In genomic region chr18:57767259-57768050, GRCh38 we compare ENCODE assay signal across 30 cellular contexts. TPM values are rescaled to one million over a fixed set of nuclear protein-coding genes. Genes with fewer than 3 reads are reported as not detected.
DNase-seq lines count a peak whose midpoint lies in the region; ATAC-seq and TF ChIP-seq lines count a peak whose summit lies in the region.
"Had no signal": no experiment of that assay in that cellular context is flagged by ENCODE, and none has a peak within 500 bp of the region (broad histone marks: within the 10 kb centered on the region; RNA-seq: fewer than 3 reads in every experiment).

No MANE protein-coding gene starts in this region.

- H3K36me3 ChIP-seq in SK-N-SH (replicated peaks in 1 of 2; ENCODE audit: control insufficient read depth in 1 of 2, insufficient read depth in 2 of 2, low read length in 1 of 2) (peaks cover 0 to 21% of the 10 kb centered on the region in 2 experiments), osteoblast (ENCODE audit: insufficient read depth, low read length) (peaks cover 5% of the 10 kb centered on the region), transverse colon (no peaks in the 10 kb centered on the region)
- H3K36me3 ChIP-seq: lower lobe of right lung, pancreas, Peyer's patch had no signal

- CTCF ChIA-PET in SK-N-SH (lab: Yijun Ruan, JAX) = interaction anchor here (0.6 kb wide), 1 partner anchor 40 kb away, joined by 3 read pairs; no protein-coding TSS in a partner anchor
- CTCF ChIA-PET in activated CD8-positive, alpha-beta T cell treated with anti-CD3 and anti-CD28 coated beads, Interleukin-2, amount 10 ng/mL, durations not matched to agents 7 days and 5 days (lab: Charles Lee) = no interaction called here

- H4K20me1 ChIP-seq in SK-N-SH (ENCODE audit: insufficient read depth) = peaks cover 85% of the 10 kb centered on the region
- peaks cover 27% of the 10 kb centered on the region for H4K20me1 ChIP-seq in osteoblast (ENCODE audit: insufficient read depth, low read length)

- no peaks in the 10 kb centered on the region for H3K27me3 ChIP-seq in SK-N-SH (ENCODE audit: insufficient read depth)
- no peaks in the 10 kb centered on the region for H3K27me3 ChIP-seq in osteoblast (ENCODE audit: insufficient read depth, low read length)
- no peaks in the 10 kb centered on the region for H3K27me3 ChIP-seq in transverse colon
- H3K27me3 ChIP-seq: pancreas, Peyer's patch had no signal

- intact Hi-C loops in transverse colon (cut with DNase I; ENCODE audit: low total_unique reads) = no loop called here

- TF ChIP-seq CTCF in SK-N-SH (IDR thresholded peaks at IDR 0.05) (no peak), coronary artery (IDR thresholded peaks at IDR 0.05) (no peak), osteoblast (IDR thresholded peaks at IDR 0.05; ENCODE audit: extremely low read depth, low read depth, low read length) (no peak), transverse colon (IDR thresholded peaks at IDR 0.05) (no peak)

- no peak overlapping the region for H3K9ac ChIP-seq in SK-N-SH

- ATAC-seq in SK-N-SH treated with all-trans-retinoic acid at 6 μM for 48 hours = no peak
- no peak for ATAC-seq in activated CD8-positive, alpha-beta T cell treated with anti-CD3 and anti-CD28 coated beads, Interleukin-2, amount 10 ng/mL, durations not matched to agents 7 days and 5 days
- ATAC-seq: lower lobe of right lung; stimulated activated memory B cell treated with anti-CD40 and anti-IgM and Interleukin-4, amounts not matched to agents 10 μg/mL and 1 μg/mL and 100 μg/mL, for 72 hours had no signal

- H3K9me3 ChIP-seq in SK-N-SH (no peaks in the 10 kb centered on the region), osteoblast (ENCODE audit: low read depth, low read length) (no peaks in the 10 kb centered on the region), transverse colon (no peaks in the 10 kb centered on the region)
- H3K9me3 ChIP-seq: lower lobe of right lung, pancreas, Peyer's patch had no signal

- no peak for TF ChIP-seq EP300 in SK-N-SH (IDR thresholded peaks at IDR 0.05; ENCODE audit: borderline replicate concordance in 1 of 2, low read depth in 1 of 2, low read length in 1 of 2)
- no peak for TF ChIP-seq EP300 in transverse colon (IDR thresholded peaks at IDR 0.05; ENCODE audit: low read depth)

- H3K4me3 Mint-ChIP-seq in activated CD8-positive, alpha-beta T cell treated with anti-CD3 and anti-CD28 coated beads, Interleukin-2, amount 10 ng/mL, durations not matched to agents 7 days and 5 days = no peak overlapping the region
- H3K4me3 Mint-ChIP-seq: activated CD4-positive, alpha-beta T cell treated with anti-CD3 and anti-CD28 coated beads, Interleukin-2, amount 10 ng/mL, durations not matched to agents 7 days and 5 days; brain; CD4-positive, alpha-beta T cell; IgD-negative memory B cell; nephron progenitor cell; stimulated activated memory B cell treated with anti-CD40 and anti-IgM and Interleukin-4, amounts not matched to agents 10 μg/mL and 1 μg/mL and 100 μg/mL, for 72 hours had no signal

- H3K9me3 Mint-ChIP-seq in activated CD8-positive, alpha-beta T cell treated with anti-CD3 and anti-CD28 coated beads, Interleukin-2, amount 10 ng/mL, durations not matched to agents 7 days and 5 days (ENCODE audit: insufficient read depth) = no peaks in the 10 kb centered on the region
- H3K9me3 Mint-ChIP-seq: activated CD4-positive, alpha-beta T cell treated with anti-CD3 and anti-CD28 coated beads, Interleukin-2, amount 10 ng/mL, durations not matched to agents 7 days and 5 days; brain; CD4-positive, alpha-beta T cell; IgD-negative memory B cell; nephron progenitor cell; stimulated activated memory B cell treated with anti-CD40 and anti-IgM and Interleukin-4, amounts not matched to agents 10 μg/mL and 1 μg/mL and 100 μg/mL, for 72 hours had no signal

- H2AFZ ChIP-seq in SK-N-SH (ENCODE audit: low read depth) (no peak overlapping the region), osteoblast (ENCODE audit: low read length) (no peak overlapping the region)

- TF ChIP-seq POLR2A in transverse colon (IDR thresholded peaks at IDR 0.05) = no peak

- no peak overlapping the region for H3K4me3 ChIP-seq in SK-N-SH (ENCODE audit: low read depth in 2 of 2, low read length in 1 of 2)
- H3K4me3 ChIP-seq in coronary artery = no peak overlapping the region
- H3K4me3 ChIP-seq in osteoblast (ENCODE audit: insufficient read depth, low read length) = no peak overlapping the region
- no peak overlapping the region for H3K4me3 ChIP-seq in transverse colon
- H3K4me3 ChIP-seq: lower lobe of right lung, pancreas, Peyer's patch had no signal

- no peak for TF ChIP-seq RAD21 in SK-N-SH (IDR thresholded peaks at IDR 0.05; ENCODE audit: low read length)

- POLR2A ChIA-PET in SK-N-SH (lab: Yijun Ruan, JAX) = no interaction called here
- POLR2A ChIA-PET in activated CD8-positive, alpha-beta T cell treated with anti-CD3 and anti-CD28 coated beads, Interleukin-2, amount 10 ng/mL, durations not matched to agents 7 days and 5 days (lab: Charles Lee) = no interaction called here

- H3K27me3 Mint-ChIP-seq in activated CD8-positive, alpha-beta T cell treated with anti-CD3 and anti-CD28 coated beads, Interleukin-2, amount 10 ng/mL, durations not matched to agents 7 days and 5 days (ENCODE audit: low read depth) = peaks cover 3% of the 10 kb centered on the region
- H3K27me3 Mint-ChIP-seq: activated CD4-positive, alpha-beta T cell treated with anti-CD3 and anti-CD28 coated beads, Interleukin-2, amount 10 ng/mL, durations not matched to agents 7 days and 5 days; CD4-positive, alpha-beta T cell; IgD-negative memory B cell; stimulated activated memory B cell treated with anti-CD40 and anti-IgM and Interleukin-4, amounts not matched to agents 10 μg/mL and 1 μg/mL and 100 μg/mL, for 72 hours had no signal

- H3K9me2 ChIP-seq in SK-N-SH = no peaks in the 10 kb centered on the region

- peaks cover 99% of the 10 kb centered on the region for H3K79me2 ChIP-seq in SK-N-SH (ENCODE audit: insufficient read depth)
- peaks cover 92% of the 10 kb centered on the region for H3K79me2 ChIP-seq in osteoblast (ENCODE audit: insufficient read depth, low read length)

- H3F3A ChIP-seq in SK-N-SH (replicated peaks; ENCODE audit: insufficient read depth) = peaks cover 37% of the 10 kb centered on the region

- peak overlapping the region in 1 of 2 experiments; percentile 74; a peak in 1 of 4 replicates for H3K27ac ChIP-seq in SK-N-SH (ENCODE audit: low read depth in 2 of 2, low read length in 1 of 2)
- peak overlapping the region; percentile 79 to 86 for H3K27ac ChIP-seq in coronary artery
- peak overlapping the region; percentile 62 for H3K27ac ChIP-seq in osteoblast (ENCODE audit: low read depth, low read length)
- peak overlapping the region; percentile 82 to 87 (median 87) for H3K27ac ChIP-seq in transverse colon
- H3K27ac ChIP-seq: 22Rv1, lower lobe of right lung, Peyer's patch had no signal

- no peak overlapping the region for H3K27ac Mint-ChIP-seq in activated CD8-positive, alpha-beta T cell treated with anti-CD3 and anti-CD28 coated beads, Interleukin-2, amount 10 ng/mL, durations not matched to agents 7 days and 5 days
- H3K27ac Mint-ChIP-seq: activated CD4-positive, alpha-beta T cell treated with anti-CD3 and anti-CD28 coated beads, Interleukin-2, amount 10 ng/mL, durations not matched to agents 7 days and 5 days; CD4-positive, alpha-beta T cell; IgD-negative memory B cell; nephron progenitor cell; stimulated activated memory B cell treated with anti-CD40 and anti-IgM and Interleukin-4, amounts not matched to agents 10 μg/mL and 1 μg/mL and 100 μg/mL, for 72 hours had no signal

- no peak for DNase-seq in SK-N-SH
- DNase-seq in coronary artery (ENCODE audit: low spot score) = no peak
- no peak for DNase-seq in osteoblast (ENCODE audit: insufficient read length, low spot score, missing footprints)
- DNase-seq in transverse colon = no peak
- DNase-seq in stimulated activated CD4-positive, alpha-beta T cell treated with anti-CD3 and anti-CD28 coated beads, Interleukin-2, amount 100 ng/mL, for 24 hours = no peak
- DNase-seq in NCI-H1436 (lab: John Stamatoyannopoulos, UW) = no peak
- DNase-seq in activated CD8-positive, alpha-beta T cell treated with anti-CD3 and anti-CD28 coated beads, Interleukin-2, amount 10 ng/mL, durations not matched to agents 7 days and 5 days = no peak
- DNase-seq: activated CD4-positive, alpha-beta T cell treated with anti-CD3 and anti-CD28 coated beads, Interleukin-2, amount 10 ng/mL, durations not matched to agents 7 days and 5 days; activated naive CD4-positive, alpha-beta T cell; activated T-cell treated with anti-CD3 and anti-CD28 coated beads, Interleukin-2, amount 50 U/mL, for 48 hours; AML-193; CD4-positive, alpha-beta T cell; effector CD8-positive, alpha-beta T cell; EL; lower lobe of right lung; NCI-H1105; NCI-H1930; NCI-H526 treated with DMSO at 0.1 percent for 48 hours; nephron progenitor cell; pancreas; Peyer's patch; SHP77 treated with DMSO at 0.1 percent for 48 hours; stimulated activated CD4-positive, alpha-beta T cell treated with anti-CD3 and anti-CD28 coated beads, Interleukin-12 subunit alpha, Interleukin-12 subunit beta, amount 100 ng/mL, for 4 hours; stimulated activated CD4-positive, alpha-beta T cell treated with anti-CD3 and anti-CD28 coated beads, Interleukin-4, amount 100 ng/mL, for 24 hours; T1000 had no signal

- H3K4me1 ChIP-seq in SK-N-SH (ENCODE audit: control insufficient read depth in 1 of 2, insufficient read depth in 2 of 2, low read depth in 1 of 2, low read length in 1 of 2) (peaks cover 3 to 63% of the 10 kb centered on the region in 2 experiments; a peak in 3 of 4 replicates), osteoblast (ENCODE audit: insufficient read depth, low read length) (peaks cover 32% of the 10 kb centered on the region), transverse colon (peaks cover 26 to 79% (median 57%) of the 10 kb centered on the region in 4 donors)

- H3K4me2 ChIP-seq in SK-N-SH = peak overlapping the region; percentile 44; the same call in 1 of the 2 replicates
- no peak overlapping the region for H3K4me2 ChIP-seq in osteoblast (ENCODE audit: insufficient read depth, low read length)

- no peaks in the 10 kb centered on the region for H3K36me3 Mint-ChIP-seq in activated CD8-positive, alpha-beta T cell treated with anti-CD3 and anti-CD28 coated beads, Interleukin-2, amount 10 ng/mL, durations not matched to agents 7 days and 5 days (ENCODE audit: low read depth)
- H3K36me3 Mint-ChIP-seq: brain had no signal

- H3K4me1 Mint-ChIP-seq in activated CD8-positive, alpha-beta T cell treated with anti-CD3 and anti-CD28 coated beads, Interleukin-2, amount 10 ng/mL, durations not matched to agents 7 days and 5 days (ENCODE audit: low read depth) = no peaks in the 10 kb centered on the region
- H3K4me1 Mint-ChIP-seq: activated CD4-positive, alpha-beta T cell treated with anti-CD3 and anti-CD28 coated beads, Interleukin-2, amount 10 ng/mL, durations not matched to agents 7 days and 5 days had no signal

- 96% methylated on average over 12 of the region's 12 CpGs for WGBS in SK-N-SH (ENCODE audit: low lambda C conversion rate)
- 85 to 87% methylated on average over 3 to 12 of the region's 12 CpGs for WGBS in transverse colon (ENCODE audit: low coverage in 1 of 2), 2 donors

- in situ Hi-C loops in transverse colon (cut with MboI; ENCODE audit: low pct_ligation_motif_present in 1 of 4, low pct_unique_long_range_greater_than_20kb in 1 of 4, low sequenced_read_pairs in 3 of 4) = no loop called here

RNA-seq across cellular contexts. Expression of gene ATP8B1, which starts 35.7 kb away (rescaled TPM):
- 43.8 and 60.4 TPM in 2 replicates for polyA plus RNA-seq in SK-N-SH (2012; rRNA removed)
- 52.8 and 56.2 TPM in 2 replicates for polyA plus RNA-seq in SK-N-SH (2012; cell fraction: cytosol; rRNA removed)
- 38.6 and 73.5 TPM in 2 replicates for polyA plus RNA-seq in SK-N-SH (2012; cell fraction: nucleus; rRNA removed)
- 41.5 and 46.7 TPM in 2 replicates for total RNA-seq in osteoblast
- 100 to 1,000 TPM; 120 to 321 (median 252) TPM for total RNA-seq in transverse colon
- under 1 TPM in 1 of 2 experiments, not detected in 1; 0.16 TPM for total RNA-seq in activated CD8-positive, alpha-beta T cell treated with anti-CD3 and anti-CD28 coated beads, Interleukin-2, amount 10 ng/mL, durations not matched to agents 7 days and 5 days
- total RNA-seq: activated CD4-positive, alpha-beta T cell treated with anti-CD3 and anti-CD28 coated beads, Interleukin-2, amount 10 ng/mL, durations not matched to agents 7 days and 5 days; CD4-positive, alpha-beta T cell had no signal

Comparison
In these comparisons a context has a peak if more than half of its experiments do, and no peak if none do; other contexts are left out.
1. RNA of gene ATP8B1, which starts 35.7 kb away (total RNA-seq): 120 to 321 TPM in transverse colon and 41.5 to 46.7 TPM in osteoblast; 0.16 TPM in activated CD8-positive, alpha-beta T cell treated with anti-CD3 and anti-CD28 coated beads, Interleukin-2, amount 10 ng/mL, durations not matched to agents 7 days and 5 days; every median in the first group is over 10 times any median in the second.